13 cellular contexts compared by ENCODE assay signal in genomic region chr3:136595862-136596697, GRCh38.
DNase-seq lines count a peak whose midpoint lies in the region; ATAC-seq and TF ChIP-seq lines count a peak whose summit lies in the region.
"Had no signal": no experiment of that assay in that cellular context is flagged by ENCODE, and none has a peak within 500 bp of the region (broad histone marks: within the 10 kb centered on the region; RNA-seq: fewer than 3 reads in every experiment).

No MANE protein-coding gene starts in this region.

- peak overlapping the region; percentile 15 for H3K27ac Mint-ChIP-seq in activated CD4-positive, alpha-beta T cell treated with anti-CD3 and anti-CD28 coated beads, Interleukin-2, amount 10 ng/mL, durations not matched to agents 7 days and 5 days
- peak overlapping the region; percentile 23 for H3K27ac Mint-ChIP-seq in activated CD4-positive, alpha-beta memory T cell treated with anti-CD3 and anti-CD28 coated beads for 36 hours
- peak overlapping the region in 3 of 9 donors; percentile 29 to 60 (median 48) for H3K27ac Mint-ChIP-seq in naive thymus-derived CD4-positive, alpha-beta T cell
- H3K27ac Mint-ChIP-seq in MCF 10A (ENCODE audit: low read depth, unreplicated experiment): no peak overlapping the region
- H3K27ac Mint-ChIP-seq: dendritic cell treated with granulocyte-macrophage colony-stimulating factor and Interleukin-4, amounts not matched to agents 40 ng/mL and 50 ng/mL, for 4 days had no signal

- POLR2A ChIA-PET in activated CD4-positive, alpha-beta T cell treated with anti-CD3 and anti-CD28 coated beads, Interleukin-2, amount 10 ng/mL, durations not matched to agents 7 days and 5 days (lab: Charles Lee): no interaction called here
- POLR2A ChIA-PET in IMR-90 (lab: Charles Lee; ENCODE audit: unreplicated experiment): interaction anchor here (1.0 kb wide), 1 partner anchor 8 kb away, joined by 3 read pairs; no protein-coding TSS in a partner anchor
- POLR2A ChIA-PET in activated CD4-positive, alpha-beta memory T cell treated with anti-CD3 and anti-CD28 coated beads for 36 hours (lab: Charles Lee): no interaction called here
- POLR2A ChIA-PET in naive thymus-derived CD4-positive, alpha-beta T cell (lab: Charles Lee): interaction anchor here (0.6 to 0.7 kb wide), 2 partner anchors 64 to 199 kb away, joined by 3 to 4 read pairs; no protein-coding TSS in a partner anchor
- POLR2A ChIA-PET in MCF 10A (lab: Yijun Ruan, JAX): no interaction called here

- no peak overlapping the region for H4K5ac ChIP-seq in IMR-90 (ENCODE audit: low read depth, low read length)

- no CpG with 5 or more reads among the region's 5 CpGs for WGBS in IMR-90 (ENCODE audit: extremely low coverage in 2 of 2, insufficient read length in 1 of 2), 2 experiments
- WGBS in smooth muscle cell (ENCODE audit: low lambda C conversion rate): 53% methylated on average over 5 of the region's 5 CpGs

- no peak overlapping the region for H2BK15ac ChIP-seq in IMR-90 (ENCODE audit: low read depth, low read length)

- intact Hi-C loops in IMR-90 (cut with micrococcal nuclease) (no loop called here), sciatic nerve (cut with DNase I) (no loop called here), MCF 10A (cut with micrococcal nuclease) (no loop called here)
- intact Hi-C loops in activated CD4-positive, alpha-beta memory T cell treated with anti-CD3 and anti-CD28 coated beads for 36 hours (cut with micrococcal nuclease): no loop called here
- intact Hi-C loops in naive thymus-derived CD4-positive, alpha-beta T cell (cut with micrococcal nuclease): loop anchor here in 1 of 2 donors (5.0 kb wide), 1 partner anchor 156 kb away; the partner anchor contains the start of gene STAG1

- no peak for TF ChIP-seq RAD21 in IMR-90 (IDR thresholded peaks at IDR 0.05; ENCODE audit: low read length)

- no peaks in the 10 kb centered on the region for H3K27me3 Mint-ChIP-seq in activated CD4-positive, alpha-beta T cell treated with anti-CD3 and anti-CD28 coated beads, Interleukin-2, amount 10 ng/mL, durations not matched to agents 7 days and 5 days
- H3K27me3 Mint-ChIP-seq in activated CD4-positive, alpha-beta memory T cell treated with anti-CD3 and anti-CD28 coated beads for 36 hours: no peaks in the 10 kb centered on the region
- no peaks in the 10 kb centered on the region for H3K27me3 Mint-ChIP-seq in naive thymus-derived CD4-positive, alpha-beta T cell
- no peaks in the 10 kb centered on the region for H3K27me3 Mint-ChIP-seq in MCF 10A (ENCODE audit: insufficient read depth, unreplicated experiment)
- H3K27me3 Mint-ChIP-seq: dendritic cell treated with granulocyte-macrophage colony-stimulating factor and Interleukin-4, amounts not matched to agents 40 ng/mL and 50 ng/mL, for 4 days had no signal

- H3K4me3 Mint-ChIP-seq in activated CD4-positive, alpha-beta T cell treated with anti-CD3 and anti-CD28 coated beads, Interleukin-2, amount 10 ng/mL, durations not matched to agents 7 days and 5 days: no peak overlapping the region
- no peak overlapping the region for H3K4me3 Mint-ChIP-seq in activated CD4-positive, alpha-beta memory T cell treated with anti-CD3 and anti-CD28 coated beads for 36 hours
- peak overlapping the region in 2 of 10 donors; percentile 10 to 25 for H3K4me3 Mint-ChIP-seq in naive thymus-derived CD4-positive, alpha-beta T cell
- no peak overlapping the region for H3K4me3 Mint-ChIP-seq in MCF 10A (ENCODE audit: unreplicated experiment)
- H3K4me3 Mint-ChIP-seq: dendritic cell treated with granulocyte-macrophage colony-stimulating factor and Interleukin-4, amounts not matched to agents 40 ng/mL and 50 ng/mL, for 4 days had no signal

- H3F3A ChIP-seq in smooth muscle cell (ENCODE audit: low read depth): peaks cover 4% of the 10 kb centered on the region

- no peak overlapping the region for H3K23ac ChIP-seq in IMR-90 (ENCODE audit: low read depth, low read length)

- H3K4me1 Mint-ChIP-seq in activated CD4-positive, alpha-beta T cell treated with anti-CD3 and anti-CD28 coated beads, Interleukin-2, amount 10 ng/mL, durations not matched to agents 7 days and 5 days: peaks cover 20% of the 10 kb centered on the region
- peaks cover 26% of the 10 kb centered on the region for H3K4me1 Mint-ChIP-seq in activated CD4-positive, alpha-beta memory T cell treated with anti-CD3 and anti-CD28 coated beads for 36 hours (ENCODE audit: low read depth)
- peaks cover 10 to 43% (median 38%) of the 10 kb centered on the region in 7 donors for H3K4me1 Mint-ChIP-seq in naive thymus-derived CD4-positive, alpha-beta T cell
- peaks cover 6% of the 10 kb centered on the region for H3K4me1 Mint-ChIP-seq in MCF 10A (ENCODE audit: insufficient read depth, unreplicated experiment)

- H3K9me3 ChIP-seq in IMR-90 (ENCODE audit: control insufficient read depth, insufficient read depth, low read length) (no peaks in the 10 kb centered on the region), smooth muscle cell (replicated peaks; ENCODE audit: low read depth) (no peaks in the 10 kb centered on the region)
- no peaks in the 10 kb centered on the region for H3K9me3 ChIP-seq in naive thymus-derived CD4-positive, alpha-beta T cell (ENCODE audit: control insufficient read depth in 2 of 3, low read length in 3 of 3)

- H2BK5ac ChIP-seq in IMR-90 (ENCODE audit: low read depth, low read length, poor library complexity, severe bottlenecking): no peak overlapping the region

- dilution Hi-C loops in IMR-90 (cut with HindIII; ENCODE audit: low sequenced_read_pairs, unreplicated experiment): no loop called here

- peaks cover 11 to 44% of the 10 kb centered on the region in 2 experiments; a peak in 3 of 4 replicates for H3K79me1 ChIP-seq in IMR-90 (ENCODE audit: low read depth in 1 of 2, low read length in 2 of 2)

- H3K4me1 ChIP-seq in IMR-90 (ENCODE audit: control insufficient read depth, insufficient read depth, low read length): no peaks in the 10 kb centered on the region
- peaks cover 7 to 9% of the 10 kb centered on the region in 2 donors for H3K4me1 ChIP-seq in naive thymus-derived CD4-positive, alpha-beta T cell (ENCODE audit: control insufficient read depth in 2 of 2, insufficient read depth in 2 of 2, low read length in 2 of 2)
- no peaks in the 10 kb centered on the region for H3K4me1 ChIP-seq in smooth muscle cell (ENCODE audit: low read depth)

- no peak overlapping the region for H3K56ac ChIP-seq in IMR-90 (ENCODE audit: extremely low read depth, insufficient read depth, low read length)

- in situ Hi-C loops in IMR-90 (cut with MboI; ENCODE audit: low sequenced_read_pairs): no loop called here

- H2BK120ac ChIP-seq in IMR-90 (ENCODE audit: low read depth, low read length): no peak overlapping the region

- peaks cover 8% of the 10 kb centered on the region for H3K79me2 ChIP-seq in smooth muscle cell (ENCODE audit: low read depth)

- H4K20me1 ChIP-seq in IMR-90 (ENCODE audit: insufficient read depth, low read length) (no peaks in the 10 kb centered on the region), smooth muscle cell (ENCODE audit: low read depth) (peaks cover 10% of the 10 kb centered on the region)

- no peak overlapping the region for H3K18ac ChIP-seq in IMR-90 (ENCODE audit: low read depth, low read length)

- H2AK5ac ChIP-seq in IMR-90 (ENCODE audit: low read depth, low read length): no peak overlapping the region

- H3K14ac ChIP-seq in IMR-90 (replicated peaks; ENCODE audit: low read depth, low read length): no peak overlapping the region; the same call in 1 of the 2 replicates

- 0 out of 2 replicates have a peak overlapping the region, but pooled peaks have one; percentile 5 for H2BK20ac ChIP-seq in IMR-90 (ENCODE audit: low read depth, low read length)

- H3K4me3 ChIP-seq in IMR-90 (ENCODE audit: insufficient read depth, low read depth, low read length): no peak overlapping the region
- no peak overlapping the region for H3K4me3 ChIP-seq in naive thymus-derived CD4-positive, alpha-beta T cell (ENCODE audit: low read length)
- no peak overlapping the region for H3K4me3 ChIP-seq in smooth muscle cell

- H3K9me3 Mint-ChIP-seq in activated CD4-positive, alpha-beta T cell treated with anti-CD3 and anti-CD28 coated beads, Interleukin-2, amount 10 ng/mL, durations not matched to agents 7 days and 5 days: no peaks in the 10 kb centered on the region
- H3K9me3 Mint-ChIP-seq in activated CD4-positive, alpha-beta memory T cell treated with anti-CD3 and anti-CD28 coated beads for 36 hours: no peaks in the 10 kb centered on the region
- H3K9me3 Mint-ChIP-seq in naive thymus-derived CD4-positive, alpha-beta T cell: no peaks in the 10 kb centered on the region
- no peaks in the 10 kb centered on the region for H3K9me3 Mint-ChIP-seq in MCF 10A (ENCODE audit: unreplicated experiment)
- H3K9me3 Mint-ChIP-seq: dendritic cell treated with granulocyte-macrophage colony-stimulating factor and Interleukin-4, amounts not matched to agents 40 ng/mL and 50 ng/mL, for 4 days had no signal

- H3K4me2 ChIP-seq in IMR-90 (ENCODE audit: low read depth, low read length) (no peak overlapping the region), smooth muscle cell (no peak overlapping the region)

- TF ChIP-seq POLR2A in IMR-90 (IDR thresholded peaks at IDR 0.05; ENCODE audit: low read depth, low read length): no peak

- H4K8ac ChIP-seq in IMR-90 (ENCODE audit: low read depth in 2 of 2, low read length in 2 of 2): no peak overlapping the region

- CTCF ChIA-PET in activated CD4-positive, alpha-beta T cell treated with anti-CD3 and anti-CD28 coated beads, Interleukin-2, amount 10 ng/mL, durations not matched to agents 7 days and 5 days (lab: Charles Lee): no interaction called here
- CTCF ChIA-PET in IMR-90 (lab: Yijun Ruan, JAX) (interaction anchor here (0.5 kb wide), 1 partner anchor 410 kb away, joined by 3 read pairs; no protein-coding TSS in a partner anchor), MCF 10A (lab: Yijun Ruan, JAX) (interaction anchor here (0.7 to 1.6 kb wide), 3 partner anchors 12 to 205 kb away, joined by 3 read pairs; no protein-coding TSS in a partner anchor)
- CTCF ChIA-PET in activated CD4-positive, alpha-beta memory T cell treated with anti-CD3 and anti-CD28 coated beads for 36 hours (lab: Charles Lee): no interaction called here
- CTCF ChIA-PET in naive thymus-derived CD4-positive, alpha-beta T cell (lab: Charles Lee): interaction anchor here (0.7 kb wide), 1 partner anchor 310 kb away, joined by 3 read pairs; no protein-coding TSS in a partner anchor

- no peak for ATAC-seq in IMR-90 (ENCODE audit: low read depth)
- ATAC-seq in naive thymus-derived CD4-positive, alpha-beta T cell: peak; percentile 29
- no peak for ATAC-seq in sciatic nerve
- ATAC-seq: stimulated activated naive CD8-positive, alpha-beta T cell treated with anti-CD3 and anti-CD28 coated beads, Interleukin-15, Interleukin-2, amounts not matched to agents 100 U/mL and 50 U/mL, for 24 hours had no signal

- peaks cover 20% of the 10 kb centered on the region for H3K36me3 Mint-ChIP-seq in activated CD4-positive, alpha-beta T cell treated with anti-CD3 and anti-CD28 coated beads, Interleukin-2, amount 10 ng/mL, durations not matched to agents 7 days and 5 days (ENCODE audit: low read depth)
- H3K36me3 Mint-ChIP-seq in activated CD4-positive, alpha-beta memory T cell treated with anti-CD3 and anti-CD28 coated beads for 36 hours: peaks cover 19% of the 10 kb centered on the region
- peaks cover 4 to 46% (median 33%) of the 10 kb centered on the region in 5 donors for H3K36me3 Mint-ChIP-seq in naive thymus-derived CD4-positive, alpha-beta T cell
- H3K36me3 Mint-ChIP-seq in MCF 10A (ENCODE audit: insufficient read depth, unreplicated experiment): no peaks in the 10 kb centered on the region

- BruUV-seq in IMR-90 (replicated peaks; lab: Mats Ljungman, UMichigan) (no TSS peak), MCF 10A (replicated peaks; lab: Mats Ljungman, UMichigan) (no TSS peak)

- DNase-seq in activated CD4-positive, alpha-beta T cell treated with anti-CD3 and anti-CD28 coated beads, Interleukin-2, amount 10 ng/mL, durations not matched to agents 7 days and 5 days: no peak
- no peak for DNase-seq in activated CD4-positive, alpha-beta T cell treated with anti-CD3 and anti-CD28 coated beads for 4 hours
- no peak for DNase-seq in IMR-90
- no peak for DNase-seq in activated CD4-positive, alpha-beta memory T cell treated with anti-CD3 and anti-CD28 coated beads for 36 hours
- peak in 2 of 9 donors; percentile 1 to 14 for DNase-seq in naive thymus-derived CD4-positive, alpha-beta T cell
- no peak for DNase-seq in sciatic nerve (ENCODE audit: low spot score)
- no peak for DNase-seq in smooth muscle cell (lab: John Stamatoyannopoulos, UW; ENCODE audit: unreplicated experiment)
- no peak for DNase-seq in MCF 10A (ENCODE audit: unreplicated experiment)
- DNase-seq: amygdala; EL; NCI-H2081; stimulated activated naive CD8-positive, alpha-beta T cell treated with anti-CD3 and anti-CD28 coated beads, Interleukin-15, Interleukin-2, amounts not matched to agents 100 U/mL and 50 U/mL, for 24 hours had no signal

- TF ChIP-seq CTCF in IMR-90 (conservative IDR thresholded peaks at IDR 0.05; ENCODE audit: low read depth, low read length): no peak
- TF ChIP-seq CTCF in smooth muscle cell (IDR thresholded peaks at IDR 0.05; ENCODE audit: borderline replicate concordance, insufficient read depth, poor library complexity, severe bottlenecking): no peak
- no peak for TF ChIP-seq CTCF in MCF 10A (IDR thresholded peaks at IDR 0.05; ENCODE audit: unreplicated experiment)

- no peak overlapping the region for H3K9ac ChIP-seq in IMR-90 (ENCODE audit: low read depth, low read length)
- H3K9ac ChIP-seq in smooth muscle cell (ENCODE audit: low read depth): no peak overlapping the region

- 0 out of 2 replicates have a peak, but pooled peaks cover 3% of the 10 kb centered on the region for H3K9me1 ChIP-seq in IMR-90 (ENCODE audit: insufficient read depth, low read length)

- H3K36me3 ChIP-seq in IMR-90 (ENCODE audit: control insufficient read depth, insufficient read depth, low read length) (peaks cover 9% of the 10 kb centered on the region), smooth muscle cell (ENCODE audit: low read depth) (no peaks in the 10 kb centered on the region)
- H3K36me3 ChIP-seq in naive thymus-derived CD4-positive, alpha-beta T cell (ENCODE audit: control insufficient read depth in 2 of 3, insufficient read depth in 3 of 3, low read length in 3 of 3): no peaks in the 10 kb centered on the region

- no peak overlapping the region for H4K91ac ChIP-seq in IMR-90 (ENCODE audit: insufficient read depth, low read depth, low read length)

- no peak overlapping the region for H3K4ac ChIP-seq in IMR-90 (ENCODE audit: low read depth, low read length)

- no peak overlapping the region for H2AK9ac ChIP-seq in IMR-90 (replicated peaks; ENCODE audit: low read depth, low read length, poor library complexity)

- H3K27ac ChIP-seq in IMR-90 (ENCODE audit: insufficient read depth, low read length) (no peak overlapping the region), smooth muscle cell (ENCODE audit: low read depth) (no peak overlapping the region)
- no peak overlapping the region for H3K27ac ChIP-seq in naive thymus-derived CD4-positive, alpha-beta T cell (ENCODE audit: low read depth, low read length)

- H2AFZ ChIP-seq in IMR-90 (replicated peaks; ENCODE audit: low read length, poor library complexity): no peak overlapping the region
- H2AFZ ChIP-seq in smooth muscle cell (ENCODE audit: low read depth): no peak overlapping the region

- H3K27me3 ChIP-seq in IMR-90 (ENCODE audit: control insufficient read depth, insufficient read depth, low read length) (no peaks in the 10 kb centered on the region), smooth muscle cell (ENCODE audit: low read depth) (no peaks in the 10 kb centered on the region)
- no peaks in the 10 kb centered on the region for H3K27me3 ChIP-seq in naive thymus-derived CD4-positive, alpha-beta T cell (ENCODE audit: control insufficient read depth in 2 of 2, insufficient read depth in 2 of 2, low read length in 2 of 2)

Comparison
In these comparisons a context has a peak if more than half of its experiments do, and no peak if none do; other contexts are left out.
1. CTCF ChIA-PET loops: an anchor here in IMR-90 (0.5 kb wide), naive thymus-derived CD4-positive, alpha-beta T cell (0.7 kb wide) and MCF 10A (0.7 to 1.6 kb wide); none called in activated CD4-positive, alpha-beta T cell treated with anti-CD3 and anti-CD28 coated beads, Interleukin-2, amount 10 ng/mL, durations not matched to agents 7 days and 5 days and activated CD4-positive, alpha-beta memory T cell treated with anti-CD3 and anti-CD28 coated beads for 36 hours.
2. POLR2A ChIA-PET loops: an anchor here in IMR-90 (1.0 kb wide) and naive thymus-derived CD4-positive, alpha-beta T cell (0.6 to 0.7 kb wide); none called in activated CD4-positive, alpha-beta T cell treated with anti-CD3 and anti-CD28 coated beads, Interleukin-2, amount 10 ng/mL, durations not matched to agents 7 days and 5 days, activated CD4-positive, alpha-beta memory T cell treated with anti-CD3 and anti-CD28 coated beads for 36 hours and MCF 10A.